21 cellular contexts compared by ENCODE assay signal in the genomic region with DNA sequence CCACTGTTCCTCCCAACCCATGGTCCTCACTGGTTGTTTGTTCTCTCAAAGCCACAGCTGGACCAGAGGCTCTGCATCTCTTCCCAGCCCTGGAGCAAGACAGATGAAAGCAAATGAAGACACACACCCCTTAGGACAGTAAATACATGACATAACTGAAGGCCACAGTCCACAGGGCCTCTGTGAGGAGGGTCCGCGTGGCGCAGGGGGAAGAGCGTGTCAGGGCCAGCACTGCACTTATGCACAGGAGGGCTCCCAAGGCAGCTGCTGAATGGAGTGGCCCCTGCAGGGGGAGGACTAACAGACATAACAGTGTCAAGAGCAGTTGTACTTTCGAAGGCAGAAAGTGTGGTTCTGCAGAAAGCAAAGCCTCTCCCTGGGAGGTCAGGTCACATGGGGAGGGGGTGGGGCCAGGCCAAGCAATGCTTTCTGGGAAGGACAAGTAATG.
DNase-seq lines count a peak whose midpoint lies in the region; ATAC-seq, FAIRE-seq and TF ChIP-seq lines count a peak whose summit lies in the region.
"Had no signal": no experiment of that assay in that cellular context is flagged by ENCODE, and none has a peak within 500 bp of the region (broad histone marks: within the 10 kb centered on the region; RNA-seq: fewer than 3 reads in every experiment).

No MANE protein-coding gene starts in this region.

- H2BK12ac ChIP-seq in H1 (ENCODE audit: low read depth, low read length), result no peak overlapping the region

- H3K27me3 ChIP-seq in H1 (replicated peaks in 1 of 4; ENCODE audit: control insufficient read depth in 3 of 4, extremely low read depth in 1 of 4, insufficient read depth in 3 of 4, low read length in 3 of 4) (no peaks in the 10 kb centered on the region), subcutaneous abdominal adipose tissue (ENCODE audit: control insufficient read depth in 5 of 5, insufficient read depth in 4 of 5, low read length in 5 of 5) (no peaks in the 10 kb centered on the region)
- H3K27me3 ChIP-seq: BE2C, SJSA1 had no signal

- H3K4me1 Mint-ChIP-seq in activated naive CD8-positive, alpha-beta T cell treated with anti-CD3 and anti-CD28 coated beads, Interleukin-2, amount 50 U/mL, for 24 hours, result peaks cover 10% of the 10 kb centered on the region
- H3K4me1 Mint-ChIP-seq in activated naive CD8-positive, alpha-beta T cell treated with anti-CD3 and anti-CD28 coated beads for 36 hours, result peaks cover 8% of the 10 kb centered on the region
- peaks cover 14% of the 10 kb centered on the region for H3K4me1 Mint-ChIP-seq in MCF 10A (ENCODE audit: insufficient read depth, unreplicated experiment)

- ATAC-seq in activated naive CD8-positive, alpha-beta T cell treated with anti-CD3 and anti-CD28 coated beads, Interleukin-2, amount 50 U/mL, for 24 hours, result no peak
- ATAC-seq in GM19455 (IDR thresholded peaks at IDR 0.05; ENCODE audit: unreplicated experiment) (no peak), HG03039 (IDR thresholded peaks at IDR 0.05; ENCODE audit: unreplicated experiment) (no peak)
- ATAC-seq: activated T-cell treated with anti-CD3 and anti-CD28 coated beads, Interleukin-2, amount 50 U/mL, for 72 hours had no signal

- H4K91ac ChIP-seq in H1 (replicated peaks; ENCODE audit: insufficient read length, low read length), result no peak overlapping the region

- no peak overlapping the region for H2BK15ac ChIP-seq in H1 (ENCODE audit: low read length)

- H4K20me1 ChIP-seq in H1 (replicated peaks in 1 of 2; ENCODE audit: control insufficient read depth in 1 of 2, insufficient read depth in 2 of 2, low read length in 2 of 2), result peaks cover 15 to 16% of the 10 kb centered on the region in 2 experiments

- WGBS in H1 (ENCODE audit: extremely low coverage in 1 of 2, insufficient coverage in 1 of 2, insufficient read length in 1 of 2, insufficient replicate concordance in 2 of 2, low coverage in 1 of 2, low lambda C conversion rate in 2 of 2, missing lambda C conversion rate in 1 of 2), 2 experiments, result 97% methylated on average over 5 of the region's 5 CpGs; no CpG with 5 or more reads in 1 of the 2 experiments

- H3K79me1 ChIP-seq in H1 (ENCODE audit: low read depth, low read length), result peaks cover 10% of the 10 kb centered on the region; the same call in 1 of the 2 replicates

- POLR2A ChIA-PET in H1 (lab: Charles Lee; ENCODE audit: partially characterized antibody), result no interaction called here
- POLR2A ChIA-PET in MCF 10A (lab: Yijun Ruan, JAX), result interaction anchor here (0.7 kb wide), 1 partner anchor 26 kb away, joined by 3 read pairs; no protein-coding TSS in a partner anchor

- no peak for TF ChIP-seq RAD21 in H1 (IDR thresholded peaks at IDR 0.05 in 1 of 2, conservative IDR thresholded peaks at IDR 0.05 in 1 of 2; ENCODE audit: low read depth in 2 of 2, low read length in 2 of 2)

- H3K27ac ChIP-seq in H1 (ENCODE audit: low read depth, low read length), result no peak overlapping the region
- peak overlapping the region; percentile 37 for H3K27ac ChIP-seq in subcutaneous abdominal adipose tissue (ENCODE audit: low read depth, low read length)
- H3K27ac ChIP-seq: SJSA1 had no signal

- peaks cover 0 to 51% of the 10 kb centered on the region in 2 experiments; a peak in 2 of 4 replicates for H3K79me2 ChIP-seq in H1 (ENCODE audit: control insufficient read depth in 1 of 2, insufficient read depth in 2 of 2, low read length in 2 of 2)

- H3K36me3 ChIP-seq in H1 (ENCODE audit: control insufficient read depth in 2 of 4, insufficient read depth in 4 of 4, low read length in 3 of 4) (no peaks in the 10 kb centered on the region; a peak in 1 of 8 replicates), subcutaneous abdominal adipose tissue (ENCODE audit: control insufficient read depth in 5 of 5, insufficient read depth in 5 of 5, low read length in 5 of 5) (peaks cover 0 to 2% (median 0%) of the 10 kb centered on the region in 5 donors)

- no peak overlapping the region for H2AFZ ChIP-seq in H1 (ENCODE audit: low read length)

- BruUV-seq in MCF 10A (replicated peaks; lab: Mats Ljungman, UMichigan), result no TSS peak

- no peak overlapping the region for H3K23ac ChIP-seq in H1 (ENCODE audit: insufficient read length)

- no peak overlapping the region for H2AK5ac ChIP-seq in H1 (ENCODE audit: low read depth, low read length)

- no peaks in the 10 kb centered on the region for H3K27me3 Mint-ChIP-seq in activated naive CD8-positive, alpha-beta T cell treated with anti-CD3 and anti-CD28 coated beads, Interleukin-2, amount 50 U/mL, for 24 hours
- H3K27me3 Mint-ChIP-seq in activated naive CD8-positive, alpha-beta T cell treated with anti-CD3 and anti-CD28 coated beads for 36 hours, result no peaks in the 10 kb centered on the region
- no peaks in the 10 kb centered on the region for H3K27me3 Mint-ChIP-seq in MCF 10A (ENCODE audit: insufficient read depth, unreplicated experiment)

- H3K4ac ChIP-seq in H1 (replicated peaks; ENCODE audit: insufficient read length, low read depth, low read length), result no peak overlapping the region

- no peak overlapping the region for H2BK5ac ChIP-seq in H1 (ENCODE audit: low read depth, low read length)

- TF ChIP-seq EP300 in H1 (IDR thresholded peaks at IDR 0.05; ENCODE audit: borderline replicate concordance in 1 of 2, low read depth in 2 of 2, low read length in 2 of 2), result no peak

- H3K56ac ChIP-seq in H1 (replicated peaks; ENCODE audit: insufficient read length, low read depth, low read length), result no peak overlapping the region

- no peaks in the 10 kb centered on the region for H3K9me3 ChIP-seq in H1 (ENCODE audit: insufficient read depth in 2 of 2, low read depth in 1 of 2, low read length in 1 of 2)
- H3K9me3 ChIP-seq in subcutaneous abdominal adipose tissue (ENCODE audit: control insufficient read depth in 5 of 5, low read length in 5 of 5), result no peaks in the 10 kb centered on the region
- H3K9me3 ChIP-seq: BE2C, SJSA1 had no signal

- no peaks in the 10 kb centered on the region for H3K9me3 Mint-ChIP-seq in activated naive CD8-positive, alpha-beta T cell treated with anti-CD3 and anti-CD28 coated beads, Interleukin-2, amount 50 U/mL, for 24 hours
- no peaks in the 10 kb centered on the region for H3K9me3 Mint-ChIP-seq in activated naive CD8-positive, alpha-beta T cell treated with anti-CD3 and anti-CD28 coated beads for 36 hours
- no peaks in the 10 kb centered on the region for H3K9me3 Mint-ChIP-seq in MCF 10A (ENCODE audit: unreplicated experiment)
- H3K9me3 Mint-ChIP-seq: activated naive CD4-positive, alpha-beta T cell treated with anti-CD3 and anti-CD28 coated beads for 36 hours; activated T-cell treated with anti-CD3 and anti-CD28 coated beads, Interleukin-2, amount 50 U/mL, for 72 hours had no signal

- H3K4me2 ChIP-seq in H1 (ENCODE audit: insufficient read depth in 1 of 2, low read depth in 2 of 2, low read length in 2 of 2), result no peak overlapping the region

- H3K9ac ChIP-seq in H1 (replicated peaks in 1 of 4; ENCODE audit: extremely low read depth in 1 of 4, low read depth in 3 of 4, low read length in 3 of 4) (no peak overlapping the region), subcutaneous abdominal adipose tissue (ENCODE audit: low read length in 5 of 5) (no peak overlapping the region)

- TF ChIP-seq CTCF in H1 (IDR thresholded peaks at IDR 0.05; ENCODE audit: control extremely low read depth in 1 of 3, insufficient read depth in 1 of 3, low read depth in 1 of 3, low read length in 3 of 3), result no peak
- TF ChIP-seq CTCF in MCF 10A (IDR thresholded peaks at IDR 0.05; ENCODE audit: unreplicated experiment), result no peak

- no peak for DNase-seq in activated naive CD8-positive, alpha-beta T cell treated with anti-CD3 and anti-CD28 coated beads, Interleukin-2, amount 50 U/mL, for 24 hours
- DNase-seq in activated naive CD8-positive, alpha-beta T cell treated with anti-CD3 and anti-CD28 coated beads for 36 hours, result no peak
- DNase-seq in NCI-H345 (lab: John Stamatoyannopoulos, UW) (peak; percentile 78), H1 (ENCODE audit: low read depth in 1 of 2, low spot score in 2 of 2) (no peak), MCF 10A (ENCODE audit: unreplicated experiment) (no peak)
- DNase-seq: activated naive CD4-positive, alpha-beta T cell treated with anti-CD3 and anti-CD28 coated beads for 36 hours; activated T-cell treated with anti-CD3 and anti-CD28 coated beads, Interleukin-2, amount 50 U/mL, for 72 hours; BE2C; Calu3; cerebellar nuclear complex; KBM-7; NCI-H2029; occipital lobe had no signal

- H3K4me3 ChIP-seq in H1 (ENCODE audit: extremely low read depth in 1 of 4, insufficient read depth in 2 of 4, low read depth in 3 of 4, low read length in 4 of 4) (no peak overlapping the region), subcutaneous abdominal adipose tissue (ENCODE audit: low read depth in 1 of 5, low read length in 5 of 5) (no peak overlapping the region)
- H3K4me3 ChIP-seq: SJSA1 had no signal

- CTCF ChIA-PET in H1 (lab: Charles Lee; ENCODE audit: partially characterized antibody), result interaction anchor here (0.8 to 1.6 kb wide), 4 partner anchors 9 to 130 kb away, joined by 3 to 4 read pairs (median 4); no protein-coding TSS in a partner anchor
- CTCF ChIA-PET in MCF 10A (lab: Yijun Ruan, JAX), result interaction anchor here (0.6 kb wide), 2 partner anchors 51 to 231 kb away, joined by 3 read pairs; no protein-coding TSS in a partner anchor

- H3K27ac Mint-ChIP-seq in activated naive CD8-positive, alpha-beta T cell treated with anti-CD3 and anti-CD28 coated beads, Interleukin-2, amount 50 U/mL, for 24 hours, result peak overlapping the region; percentile 42
- no peak overlapping the region for H3K27ac Mint-ChIP-seq in activated naive CD8-positive, alpha-beta T cell treated with anti-CD3 and anti-CD28 coated beads for 36 hours
- no peak overlapping the region for H3K27ac Mint-ChIP-seq in MCF 10A (ENCODE audit: low read depth, unreplicated experiment)
- H3K27ac Mint-ChIP-seq: activated naive CD4-positive, alpha-beta T cell treated with anti-CD3 and anti-CD28 coated beads for 36 hours; activated T-cell treated with anti-CD3 and anti-CD28 coated beads, Interleukin-2, amount 50 U/mL, for 72 hours had no signal

- H2BK20ac ChIP-seq in H1 (ENCODE audit: low read length), result no peak overlapping the region

- H3K4me3 Mint-ChIP-seq in activated naive CD8-positive, alpha-beta T cell treated with anti-CD3 and anti-CD28 coated beads, Interleukin-2, amount 50 U/mL, for 24 hours, result no peak overlapping the region
- no peak overlapping the region for H3K4me3 Mint-ChIP-seq in activated naive CD8-positive, alpha-beta T cell treated with anti-CD3 and anti-CD28 coated beads for 36 hours
- H3K4me3 Mint-ChIP-seq in MCF 10A (ENCODE audit: unreplicated experiment), result no peak overlapping the region
- H3K4me3 Mint-ChIP-seq: activated naive CD4-positive, alpha-beta T cell treated with anti-CD3 and anti-CD28 coated beads for 36 hours; activated T-cell treated with anti-CD3 and anti-CD28 coated beads, Interleukin-2, amount 50 U/mL, for 72 hours had no signal

- no peak overlapping the region; the same call in 1 of the 2 replicates for H4K8ac ChIP-seq in H1 (ENCODE audit: extremely low read depth, insufficient read depth, low read length)

- no peak overlapping the region for H4K5ac ChIP-seq in H1 (ENCODE audit: insufficient read length, low read depth, low read length)

- H2BK120ac ChIP-seq in H1 (replicated peaks; ENCODE audit: low read depth, low read length), result no peak overlapping the region

- 0 out of 2 replicates have a peak overlapping the region, but pooled peaks have one; percentile 4 for H3K18ac ChIP-seq in H1 (ENCODE audit: extremely low read depth, low read length)

- H3K4me1 ChIP-seq in H1 (replicated peaks in 1 of 4; ENCODE audit: control insufficient read depth in 3 of 4, insufficient read depth in 4 of 4, low read length in 3 of 4), result peaks cover 0 to 6% (median 5%) of the 10 kb centered on the region in 4 experiments; a peak in 5 of 7 replicates
- peaks cover 19 to 52% (median 49%) of the 10 kb centered on the region in 5 donors for H3K4me1 ChIP-seq in subcutaneous abdominal adipose tissue (ENCODE audit: control insufficient read depth in 5 of 5, insufficient read depth in 5 of 5, low read length in 5 of 5)

- H3K14ac ChIP-seq in H1 (ENCODE audit: insufficient read length), result no peak overlapping the region

- TF ChIP-seq POLR2A in H1 (IDR thresholded peaks at IDR 0.05; ENCODE audit: control extremely low read depth in 1 of 2, low read depth in 2 of 2, low read length in 2 of 2), result no peak

- no peaks in the 10 kb centered on the region for H3K23me2 ChIP-seq in H1 (ENCODE audit: low read depth, low read length)

- H3K36me3 Mint-ChIP-seq in activated naive CD8-positive, alpha-beta T cell treated with anti-CD3 and anti-CD28 coated beads, Interleukin-2, amount 50 U/mL, for 24 hours (ENCODE audit: low read depth), result no peaks in the 10 kb centered on the region
- no peaks in the 10 kb centered on the region for H3K36me3 Mint-ChIP-seq in activated naive CD8-positive, alpha-beta T cell treated with anti-CD3 and anti-CD28 coated beads for 36 hours
- no peaks in the 10 kb centered on the region for H3K36me3 Mint-ChIP-seq in MCF 10A (ENCODE audit: insufficient read depth, unreplicated experiment)

- FAIRE-seq in H1 (lab: Jason Lieb, UNC), result no peak
- FAIRE-seq: astrocyte, H54, keratinocyte, RCC 7860 had no signal

- intact Hi-C loops in MCF 10A (cut with micrococcal nuclease), result no loop called here
